ENCODE assay signal across 8 cellular contexts in the genomic region with DNA sequence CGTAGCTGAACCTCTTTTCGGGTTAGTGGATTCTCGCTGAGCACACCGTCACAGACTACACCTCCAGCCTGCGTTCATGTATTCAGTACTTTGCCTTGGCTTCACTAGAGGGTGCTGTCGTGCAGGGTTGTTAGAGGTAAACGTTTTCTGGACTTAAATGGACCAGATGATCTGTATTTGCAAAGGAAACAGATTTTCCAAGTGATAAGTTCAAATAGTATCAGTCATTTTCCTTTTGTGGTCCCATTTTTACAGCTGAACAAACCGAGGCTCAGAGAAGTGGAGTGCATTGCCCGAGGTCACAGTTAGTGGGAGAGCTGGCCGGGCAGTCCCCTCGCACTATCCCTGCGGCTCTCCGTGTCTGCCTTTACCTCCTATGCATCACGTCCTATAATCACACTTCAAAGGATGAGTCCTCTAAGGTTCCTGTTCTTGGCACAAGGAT.
A peak's percentile ranks its signal among the peaks of the same experiment; 100 is the strongest.
DNase-seq lines count a peak whose midpoint lies in the region; ATAC-seq and TF ChIP-seq lines count a peak whose summit lies in the region.

No MANE protein-coding gene starts in this region.

- H3K4me1 ChIP-seq in esophagus squamous epithelium (peaks cover 0 to 62% (median 35%) of the 10 kb centered on the region in 3 donors), neural progenitor cell (peaks cover 28% of the 10 kb centered on the region), tibial artery (peaks cover 0 to 52% (median 19%) of the 10 kb centered on the region in 4 donors)

- no peaks in the 10 kb centered on the region for H3K27me3 ChIP-seq in esophagus squamous epithelium
- no peaks in the 10 kb centered on the region for H3K27me3 ChIP-seq in neural progenitor cell
- no peaks in the 10 kb centered on the region for H3K27me3 ChIP-seq in tibial artery

- H3F3A ChIP-seq in neural progenitor cell (ENCODE audit: low read depth), result peaks cover 8% of the 10 kb centered on the region

- H3K9me3 ChIP-seq in esophagus squamous epithelium (no peaks in the 10 kb centered on the region), neural progenitor cell (ENCODE audit: low read depth) (no peaks in the 10 kb centered on the region), tibial artery (no peaks in the 10 kb centered on the region)

- H3K4me3 ChIP-seq in esophagus squamous epithelium, result no peak overlapping the region
- no peak overlapping the region for H3K4me3 ChIP-seq in neural progenitor cell
- no peak overlapping the region for H3K4me3 ChIP-seq in tibial artery

- no peaks in the 10 kb centered on the region for H3K9me3 Mint-ChIP-seq in neural progenitor cell

- TF ChIP-seq CTCF in esophagus squamous epithelium (IDR thresholded peaks at IDR 0.05) (peak; percentile 42 to 70 (median 62)), neural progenitor cell (IDR thresholded peaks at IDR 0.05) (peak; percentile 80), tibial artery (IDR thresholded peaks at IDR 0.05) (peak; percentile 60 to 61)

- H3K79me2 ChIP-seq in neural progenitor cell (ENCODE audit: low read depth), result peaks cover 65% of the 10 kb centered on the region

- DNase-seq in ELF-1 (ENCODE audit: low read depth, low spot score), result peak; percentile 72
- peak; percentile 77 for DNase-seq in NCI-H82 (lab: John Stamatoyannopoulos, UW)
- DNase-seq in activated T-cell treated with anti-CD3 and anti-CD28 coated beads for 1 hour (ENCODE audit: low read depth), result peak; percentile 58
- DNase-seq in esophagus squamous epithelium (lab: John Stamatoyannopoulos, UW), result peak; percentile 4
- peak; percentile 80 for DNase-seq in neural progenitor cell (ENCODE audit: low spot score)
- DNase-seq in tibial artery, result peak in 1 of 2 donors; percentile 62

- H3K36me3 ChIP-seq in esophagus squamous epithelium, result peaks cover 0 to 24% (median 0%) of the 10 kb centered on the region in 3 donors
- peaks cover 4% of the 10 kb centered on the region for H3K36me3 ChIP-seq in neural progenitor cell
- H3K36me3 ChIP-seq in tibial artery, result peaks cover 0 to 6% (median 5%) of the 10 kb centered on the region in 3 donors

- H2AFZ ChIP-seq in neural progenitor cell (replicated peaks), result no peak overlapping the region

- intact Hi-C loops in esophagus squamous epithelium (cut with DNase I), result no loop called here
- intact Hi-C loops in tibial artery (cut with DNase I; ENCODE audit: low total_unique reads), result no loop called here

- no peak overlapping the region for H3K27ac Mint-ChIP-seq in neural progenitor cell

- peaks cover 20% of the 10 kb centered on the region for H3K4me1 Mint-ChIP-seq in neural progenitor cell

- WGBS in esophagus squamous epithelium, 2 donors, result 32 to 38% methylated on average over 13 to 14 of the region's 14 CpGs

- no peak overlapping the region for H3K4me2 ChIP-seq in neural progenitor cell

- ATAC-seq in HG02642 (IDR thresholded peaks at IDR 0.05; ENCODE audit: poor library complexity, unreplicated experiment), result peak; percentile 68
- no peak for ATAC-seq in HG03108 (IDR thresholded peaks at IDR 0.05; ENCODE audit: unreplicated experiment)

- TF ChIP-seq POLR2A in esophagus squamous epithelium (IDR thresholded peaks at IDR 0.05), result no peak

- no peaks in the 10 kb centered on the region for H3K27me3 Mint-ChIP-seq in neural progenitor cell (ENCODE audit: insufficient read depth, low read depth)

- H4K20me1 ChIP-seq in neural progenitor cell (ENCODE audit: low read depth), result peaks cover 33% of the 10 kb centered on the region

- no peak overlapping the region for H3K9ac ChIP-seq in neural progenitor cell

- H3K4me3 Mint-ChIP-seq in neural progenitor cell, result no peak overlapping the region

- no peak overlapping the region for H3K27ac ChIP-seq in esophagus squamous epithelium
- no peak overlapping the region for H3K27ac ChIP-seq in neural progenitor cell
- no peak overlapping the region for H3K27ac ChIP-seq in tibial artery

- H3K36me3 Mint-ChIP-seq in neural progenitor cell, result peaks cover 5% of the 10 kb centered on the region
